ENCODE assay signal across 7 cellular contexts in the genomic region with DNA sequence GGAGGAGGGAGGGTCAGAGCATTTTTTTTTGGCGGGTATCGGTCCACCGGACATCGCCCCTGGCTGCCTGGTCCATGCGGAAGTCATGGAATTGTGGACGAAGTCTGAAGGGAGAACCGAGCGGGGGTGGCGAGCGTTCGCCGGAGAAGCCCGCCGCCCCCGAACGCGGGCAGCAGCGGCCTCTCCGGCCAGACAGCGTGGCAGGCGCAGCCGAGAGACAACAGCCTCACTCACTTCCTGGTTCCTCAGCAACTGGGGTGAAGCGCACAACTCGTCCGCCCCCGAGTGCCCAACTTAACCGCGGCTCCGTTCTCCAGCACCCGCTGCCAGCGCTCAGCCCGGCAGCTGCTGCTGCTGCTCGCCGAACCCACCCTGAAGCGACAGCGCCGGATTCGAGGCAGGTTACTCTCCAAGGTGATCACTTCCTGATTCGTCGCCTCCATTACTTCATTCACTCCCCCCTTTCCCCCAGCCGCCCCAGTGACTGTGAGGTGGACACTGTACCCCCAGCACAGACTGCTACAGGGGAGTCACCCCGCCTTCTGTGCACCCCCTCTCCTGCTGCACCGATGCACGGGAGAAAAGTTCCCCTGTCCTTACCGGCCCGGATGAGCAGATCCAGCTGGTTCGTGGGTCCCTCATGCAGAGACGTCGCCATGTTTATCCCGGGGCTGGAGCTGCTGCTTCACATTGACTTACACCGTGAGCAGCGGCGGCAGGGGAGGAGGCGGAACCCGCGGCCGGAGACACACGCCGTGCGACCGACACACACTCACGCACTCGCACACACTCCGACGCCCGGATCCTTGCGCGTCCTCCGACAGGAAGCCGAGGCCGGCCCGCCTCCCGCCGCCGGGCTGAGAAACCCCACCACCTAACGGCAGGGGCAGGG.
DNase-seq lines count a peak whose midpoint lies in the region; ATAC-seq, FAIRE-seq and TF ChIP-seq lines count a peak whose summit lies in the region.

No MANE protein-coding gene starts in this region.

- H3K4me3 ChIP-seq in astrocyte (ENCODE audit: insufficient read depth, low read depth, low read length): peak overlapping the region; percentile 99
- H3K4me3 ChIP-seq in retinal pigment epithelial cell (ENCODE audit: low read length): peak overlapping the region; percentile 95

- peaks cover 22% of the 10 kb centered on the region for H3K4me1 Mint-ChIP-seq in astrocyte (ENCODE audit: low read depth, unreplicated experiment)

- no peaks in the 10 kb centered on the region for H3K9me3 Mint-ChIP-seq in astrocyte (ENCODE audit: unreplicated experiment)

- no peaks in the 10 kb centered on the region for H3K9me3 ChIP-seq in astrocyte (ENCODE audit: insufficient read depth, low read depth, low read length)

- H3K36me3 Mint-ChIP-seq in astrocyte (ENCODE audit: low read depth, unreplicated experiment): peaks cover 5% of the 10 kb centered on the region

- TF ChIP-seq CTCF in GM13976 (IDR thresholded peaks at IDR 0.05; ENCODE audit: borderline replicate concordance, control extremely low read depth, extremely low read depth, insufficient read depth, missing control alignments): peak; percentile 23
- no peak for TF ChIP-seq CTCF in astrocyte (IDR thresholded peaks at IDR 0.05; ENCODE audit: insufficient read depth, low read depth, low read length)
- TF ChIP-seq CTCF in retinal pigment epithelial cell (conservative IDR thresholded peaks at IDR 0.05; ENCODE audit: low read depth, low read length): peak; percentile 17

- no peak for FAIRE-seq in astrocyte (lab: Jason Lieb, UNC)

- peaks cover 26% of the 10 kb centered on the region for H4K20me1 ChIP-seq in astrocyte (ENCODE audit: insufficient read depth, low read length)

- H3K4me2 ChIP-seq in astrocyte (ENCODE audit: low read length): peak overlapping the region; percentile 98

- peak overlapping the region; percentile 97 for H2AFZ ChIP-seq in astrocyte (ENCODE audit: low read depth, low read length)

- no peaks in the 10 kb centered on the region for H3K27me3 Mint-ChIP-seq in astrocyte (ENCODE audit: low read depth, unreplicated experiment)

- peaks cover 14% of the 10 kb centered on the region for H3K4me1 ChIP-seq in astrocyte (ENCODE audit: insufficient read depth, low read length)

- H3K79me2 ChIP-seq in astrocyte (ENCODE audit: insufficient read depth, low read length): peaks cover 49% of the 10 kb centered on the region

- H3K4me3 Mint-ChIP-seq in astrocyte (ENCODE audit: unreplicated experiment): peak overlapping the region; percentile 99

- peak; percentile 56 for ATAC-seq in HG02763 (IDR thresholded peaks at IDR 0.05; ENCODE audit: unreplicated experiment)

- no peaks in the 10 kb centered on the region for H3K36me3 ChIP-seq in astrocyte (ENCODE audit: insufficient read depth, low read length)

- peak overlapping the region; percentile 94 for H3K27ac ChIP-seq in astrocyte (ENCODE audit: low read depth, low read length)

- peak overlapping the region; percentile 98 for H3K9ac ChIP-seq in astrocyte (ENCODE audit: low read length)

- no peaks in the 10 kb centered on the region for H3K27me3 ChIP-seq in astrocyte (ENCODE audit: insufficient read depth, low read length)

- H3K27ac Mint-ChIP-seq in astrocyte (ENCODE audit: unreplicated experiment): peak overlapping the region; percentile 97

- in situ Hi-C loops in GM13976 (cut with MboI; ENCODE audit: low sequenced_read_pairs, unreplicated experiment): no loop called here

- peak; percentile 85 for DNase-seq in GM13976 (ENCODE audit: low spot score)
- DNase-seq in NCI-H1417 treated with DMSO at 0.1 percent for 48 hours (lab: John Stamatoyannopoulos, UW): peak; percentile 35
- DNase-seq in T-helper 2 cell: peak; percentile 67 to 96 (median 75)
- DNase-seq in astrocyte (ENCODE audit: low read depth): peak; percentile 88
- peak; percentile 20 to 95 (median 79) for DNase-seq in hypothalamus (lab: John Stamatoyannopoulos, UW)
- DNase-seq in retinal pigment epithelial cell (ENCODE audit: low read depth): peak; percentile 67

Comparison
In these comparisons a context has a peak if more than half of its experiments do, and no peak if none do; other contexts are left out.
1. Peak in every context shown above with its lines: DNase-seq, ATAC-seq, H3K4me3 ChIP-seq and H3K27ac ChIP-seq.
2. DNase-seq: peak in every context shown above with its lines; median percentile 88 in astrocyte; 85 in GM13976; 79 in hypothalamus; 75 in T-helper 2 cell; 67 in retinal pigment epithelial cell; 35 in NCI-H1417 treated with DMSO at 0.1 percent for 48 hours.